ENCODE assay signal across 9 cellular contexts in the genomic region with DNA sequence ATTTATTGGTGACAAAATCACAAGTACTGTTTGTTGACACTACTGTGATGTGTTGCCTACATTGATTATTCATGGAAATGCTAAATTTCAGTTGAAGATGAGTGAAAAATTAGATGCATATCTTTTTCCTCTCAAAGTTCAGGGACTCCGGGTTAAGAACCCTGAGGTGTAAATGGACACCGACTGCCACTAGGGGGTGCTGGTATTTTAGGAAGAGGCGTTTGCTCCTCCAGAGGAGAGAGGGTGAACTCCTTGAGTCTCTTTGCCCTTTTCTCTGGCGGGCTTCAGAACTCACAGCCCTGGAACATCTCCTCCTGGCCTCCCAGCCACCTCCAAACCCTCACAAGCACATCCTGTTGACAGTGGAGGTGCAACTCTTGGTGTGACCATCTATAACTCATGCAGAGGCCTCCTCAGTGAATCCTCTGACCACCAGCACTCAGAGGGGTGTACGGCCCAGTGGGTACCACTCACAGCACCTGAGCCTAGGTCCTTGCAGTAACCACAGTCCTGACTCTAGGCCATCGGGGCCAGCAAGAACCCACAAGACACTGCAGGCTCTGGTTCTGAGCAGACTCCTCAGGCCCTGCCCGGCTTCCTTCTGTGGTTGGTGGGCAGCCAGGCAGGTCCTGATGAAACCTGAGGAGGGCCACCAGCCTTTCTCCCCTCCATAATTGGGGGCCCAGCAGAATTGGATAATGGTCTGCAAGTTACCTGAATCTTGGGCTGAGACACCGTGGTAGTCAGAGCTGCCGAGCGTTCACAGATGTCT. TPM values are rescaled to one million over a fixed set of nuclear protein-coding genes. Genes with fewer than 3 reads are reported as not detected.
DNase-seq lines count a peak whose midpoint lies in the region; ATAC-seq and TF ChIP-seq lines count a peak whose summit lies in the region.
"Had no signal": no experiment of that assay in that cellular context is flagged by ENCODE, and none has a peak within 500 bp of the region (broad histone marks: within the 10 kb centered on the region; RNA-seq: fewer than 3 reads in every experiment).

No MANE protein-coding gene starts in this region.

- H3K4me3 Mint-ChIP-seq in chondrocyte (ENCODE audit: unreplicated experiment), result no peak overlapping the region

- no peaks in the 10 kb centered on the region for H3K9me3 Mint-ChIP-seq in chondrocyte (ENCODE audit: low read depth)

- intact Hi-C loops in lower leg skin (cut with DNase I; ENCODE audit: low total_unique reads), result loop anchor here (10.0 kb wide), 1 partner anchor 303 kb away; no protein-coding TSS in a partner anchor

- TF ChIP-seq CTCF in GM10266 (IDR thresholded peaks at IDR 0.05; ENCODE audit: control insufficient read depth, insufficient read depth, low read depth, missing control alignments) (peak; percentile 60), chondrocyte (IDR thresholded peaks at IDR 0.05) (peak; percentile 89), lower leg skin (IDR thresholded peaks at IDR 0.05) (peak in 1 of 3 donors; percentile 72)

- no peak for ATAC-seq in HG03095 (IDR thresholded peaks at IDR 0.05; ENCODE audit: unreplicated experiment)
- no peak for ATAC-seq in GM21825 (IDR thresholded peaks at IDR 0.05; ENCODE audit: unreplicated experiment)

- DNase-seq in GM10266 (ENCODE audit: extremely low spot score), result peak; percentile 62
- peak; percentile 65 for DNase-seq in MV-4-11 (lab: John Stamatoyannopoulos, UW)
- DNase-seq in activated CD4-positive, CD25-positive, alpha-beta regulatory T cell treated with anti-CD3 and anti-CD28 coated beads, Interleukin-2, amount 50 U/mL, for 72 hours, result peak; percentile 65
- DNase-seq in chondrocyte (ENCODE audit: low spot score), result no peak
- peak; percentile 63 to 91 for DNase-seq in lower leg skin (ENCODE audit: low spot score in 2 of 2)
- DNase-seq in stimulated activated CD8-positive, alpha-beta memory T cell treated with anti-CD3 and anti-CD28 coated beads, Interleukin-12 subunit alpha, Interleukin-12 subunit beta, amount 100 ng/mL, for 1 hour (ENCODE audit: low read depth), result peak; percentile 53

- peaks cover 2% of the 10 kb centered on the region for H3K27me3 Mint-ChIP-seq in chondrocyte (ENCODE audit: low read depth)

- no peaks in the 10 kb centered on the region for H3K4me1 Mint-ChIP-seq in chondrocyte (ENCODE audit: low read depth)

- no peak for TF ChIP-seq POLR2A in lower leg skin (IDR thresholded peaks at IDR 0.05)

- WGBS in lower leg skin, 2 donors, result 58 to 59% methylated on average over 10 of the region's 10 CpGs

- no peak overlapping the region for H3K4me3 ChIP-seq in lower leg skin (ENCODE audit: low read depth, poor library complexity, severe bottlenecking)

- no peaks in the 10 kb centered on the region for H3K36me3 Mint-ChIP-seq in chondrocyte (ENCODE audit: low read depth)

- H3K27ac Mint-ChIP-seq in chondrocyte (ENCODE audit: unreplicated experiment), result no peak overlapping the region

RNA-seq across cellular contexts. Expression of gene PIK3R5, which starts 26.2 kb away (rescaled TPM):
- 0.08 TPM in 1 of 3 replicates, not detected in the others for total RNA-seq in chondrocyte
- total RNA-seq in lower leg skin, result 10 to 100 TPM in 2 of 4 donors, 1 to 10 TPM in 2; 3.6 to 12.0 (median 8.2) TPM
- total RNA-seq: glomerular endothelial cell had no signal

RNA-seq across cellular contexts. Expression of gene NTN1, which starts 29.6 kb away (rescaled TPM):
- total RNA-seq in chondrocyte (3.3 to 4.3 TPM (median 4.0 TPM) in 3 replicates), lower leg skin (10 to 100 TPM in 2 of 4 donors, 1 to 10 TPM in 2; 5.9 to 11.6 (median 8.5) TPM)
